11 cellular contexts compared by ENCODE assay signal in genomic region chr18:48866028-48866733, GRCh38.
DNase-seq lines count a peak whose midpoint lies in the region; ATAC-seq and TF ChIP-seq lines count a peak whose summit lies in the region.
"Had no signal": no experiment of that assay in that cellular context is flagged by ENCODE, and none has a peak within 500 bp of the region (broad histone marks: within the 10 kb centered on the region; RNA-seq: fewer than 3 reads in every experiment).

No MANE protein-coding gene starts in this region.

- H3K27ac ChIP-seq in GM23248 (no peak overlapping the region), foreskin keratinocyte (no peak overlapping the region)
- no peak overlapping the region for H3K27ac ChIP-seq in CD8-positive, alpha-beta memory T cell (ENCODE audit: low read depth, low read length)

- peaks cover 22 to 35% (median 24%) of the 10 kb centered on the region in 3 donors for H3K4me1 Mint-ChIP-seq in CD8-positive, alpha-beta memory T cell
- H3K4me1 Mint-ChIP-seq in activated T-helper 1 cell treated with anti-CD3 and anti-CD28 coated beads, Interleukin-12 subunit alpha, Interleukin-12 subunit beta, Interleukin-2, Interleukin-4 antibody, amounts not matched to agents 30 ng/mL and 10 ng/mL and 1 ng/mL, durations not matched to agents 14 hours and 24 hours and 36 hours (ENCODE audit: low read depth), result peaks cover 25% of the 10 kb centered on the region

- H3F3A ChIP-seq in GM23248 (ENCODE audit: insufficient read depth), result peaks cover 14% of the 10 kb centered on the region

- 0 out of 2 replicates have a peak, but pooled peaks cover 5% of the 10 kb centered on the region for H3K36me3 ChIP-seq in GM23248 (ENCODE audit: low read depth)
- no peaks in the 10 kb centered on the region for H3K36me3 ChIP-seq in CD8-positive, alpha-beta memory T cell (ENCODE audit: insufficient read depth, low read length)

- no peak overlapping the region for H2AFZ ChIP-seq in GM23248

- H3K79me2 ChIP-seq in GM23248 (ENCODE audit: insufficient read depth), result no peaks in the 10 kb centered on the region

- in situ Hi-C loops in GM23248 (cut with MboI), result no loop called here

- peak overlapping the region in 1 of 8 donors; percentile 39 for H3K27ac Mint-ChIP-seq in CD8-positive, alpha-beta memory T cell
- no peak overlapping the region for H3K27ac Mint-ChIP-seq in activated T-helper 1 cell treated with anti-CD3 and anti-CD28 coated beads, Interleukin-12 subunit alpha, Interleukin-12 subunit beta, Interleukin-2, Interleukin-4 antibody, amounts not matched to agents 30 ng/mL and 10 ng/mL and 1 ng/mL, durations not matched to agents 14 hours and 24 hours and 36 hours
- H3K27ac Mint-ChIP-seq: endodermal cell, H9 had no signal

- H3K9ac ChIP-seq in GM23248, result no peak overlapping the region

- TF ChIP-seq CTCF in foreskin keratinocyte (conservative IDR thresholded peaks at IDR 0.05), result no peak

- ATAC-seq in foreskin keratinocyte (peak; percentile 63), HG03139 (IDR thresholded peaks at IDR 0.05; ENCODE audit: unreplicated experiment) (no peak)
- ATAC-seq: activated CD4-positive, CD25-positive, alpha-beta regulatory T cell treated with anti-CD3 and anti-CD28 coated beads, Interleukin-2, amount 50 U/mL, for 24 hours had no signal

- H3K27me3 ChIP-seq in GM23248 (replicated peaks; ENCODE audit: insufficient read depth) (no peaks in the 10 kb centered on the region), foreskin keratinocyte (no peaks in the 10 kb centered on the region)
- no peaks in the 10 kb centered on the region for H3K27me3 ChIP-seq in CD8-positive, alpha-beta memory T cell (ENCODE audit: insufficient read depth, low read length, poor library complexity, severe bottlenecking)

- CTCF ChIA-PET in CD8-positive, alpha-beta memory T cell (lab: Charles Lee), result no interaction called here

- no peaks in the 10 kb centered on the region for H4K20me1 ChIP-seq in GM23248 (ENCODE audit: insufficient read depth)

- DNase-seq in GM23248 (peak; percentile 71), NCI-H748 treated with DMSO at 0.1 percent for 48 hours (lab: John Stamatoyannopoulos, UW) (peak; percentile 15), foreskin keratinocyte (peak in 1 of 2 donors; percentile 44), putamen (ENCODE audit: low spot score) (peak; percentile 64), retina (no peak)
- no peak for DNase-seq in CD8-positive, alpha-beta memory T cell
- no peak for DNase-seq in activated T-helper 1 cell treated with anti-CD3 and anti-CD28 coated beads, Interleukin-12 subunit alpha, Interleukin-12 subunit beta, Interleukin-2, Interleukin-4 antibody, amounts not matched to agents 30 ng/mL and 10 ng/mL and 1 ng/mL, durations not matched to agents 14 hours and 24 hours and 36 hours (ENCODE audit: low spot score)
- DNase-seq: endodermal cell, H9 had no signal

- H3K36me3 Mint-ChIP-seq in CD8-positive, alpha-beta memory T cell, result no peaks in the 10 kb centered on the region
- H3K36me3 Mint-ChIP-seq in activated T-helper 1 cell treated with anti-CD3 and anti-CD28 coated beads, Interleukin-12 subunit alpha, Interleukin-12 subunit beta, Interleukin-2, Interleukin-4 antibody, amounts not matched to agents 30 ng/mL and 10 ng/mL and 1 ng/mL, durations not matched to agents 14 hours and 24 hours and 36 hours (ENCODE audit: low read depth), result no peaks in the 10 kb centered on the region

- no peak overlapping the region for H3K4me3 Mint-ChIP-seq in CD8-positive, alpha-beta memory T cell
- no peak overlapping the region for H3K4me3 Mint-ChIP-seq in activated T-helper 1 cell treated with anti-CD3 and anti-CD28 coated beads, Interleukin-12 subunit alpha, Interleukin-12 subunit beta, Interleukin-2, Interleukin-4 antibody, amounts not matched to agents 30 ng/mL and 10 ng/mL and 1 ng/mL, durations not matched to agents 14 hours and 24 hours and 36 hours
- H3K4me3 Mint-ChIP-seq: endodermal cell, H9 had no signal

- WGBS in GM23248 (ENCODE audit: low coverage in 1 of 2, low lambda C conversion rate in 2 of 2, missing lambda C conversion rate in 2 of 2), 2 experiments, result 10 to 12% methylated on average over 6 to 7 of the region's 7 CpGs

- no peak overlapping the region for H3K4me3 ChIP-seq in GM23248
- H3K4me3 ChIP-seq in CD8-positive, alpha-beta memory T cell (ENCODE audit: low read length), result no peak overlapping the region

- H3K9me2 ChIP-seq in GM23248 (ENCODE audit: insufficient read depth), result no peaks in the 10 kb centered on the region

- H3K4me1 ChIP-seq in GM23248 (ENCODE audit: insufficient read depth) (no peaks in the 10 kb centered on the region), foreskin keratinocyte (no peaks in the 10 kb centered on the region)
- peaks cover 23% of the 10 kb centered on the region for H3K4me1 ChIP-seq in CD8-positive, alpha-beta memory T cell (ENCODE audit: insufficient read depth, low read length)

- H3K27me3 Mint-ChIP-seq in CD8-positive, alpha-beta memory T cell, result no peaks in the 10 kb centered on the region
- H3K27me3 Mint-ChIP-seq in activated T-helper 1 cell treated with anti-CD3 and anti-CD28 coated beads, Interleukin-12 subunit alpha, Interleukin-12 subunit beta, Interleukin-2, Interleukin-4 antibody, amounts not matched to agents 30 ng/mL and 10 ng/mL and 1 ng/mL, durations not matched to agents 14 hours and 24 hours and 36 hours (ENCODE audit: insufficient read depth), result no peaks in the 10 kb centered on the region

- H3K4me2 ChIP-seq in GM23248 (ENCODE audit: unreplicated experiment), result no peak overlapping the region

- intact Hi-C loops in activated T-helper 1 cell treated with anti-CD3 and anti-CD28 coated beads, Interleukin-12 subunit alpha, Interleukin-12 subunit beta, Interleukin-2, Interleukin-4 antibody, amounts not matched to agents 30 ng/mL and 10 ng/mL and 1 ng/mL, durations not matched to agents 14 hours and 24 hours and 36 hours (cut with micrococcal nuclease), result loop anchor here (5.0 kb wide), 1 partner anchor 306 kb away; no protein-coding TSS in a partner anchor

- H3K9me3 Mint-ChIP-seq in CD8-positive, alpha-beta memory T cell, result no peaks in the 10 kb centered on the region
- no peaks in the 10 kb centered on the region for H3K9me3 Mint-ChIP-seq in activated T-helper 1 cell treated with anti-CD3 and anti-CD28 coated beads, Interleukin-12 subunit alpha, Interleukin-12 subunit beta, Interleukin-2, Interleukin-4 antibody, amounts not matched to agents 30 ng/mL and 10 ng/mL and 1 ng/mL, durations not matched to agents 14 hours and 24 hours and 36 hours
- H3K9me3 Mint-ChIP-seq: endodermal cell, H9 had no signal

- H3K9me3 ChIP-seq in GM23248 (ENCODE audit: low read depth), result no peaks in the 10 kb centered on the region
- H3K9me3 ChIP-seq in CD8-positive, alpha-beta memory T cell (ENCODE audit: low read length), result no peaks in the 10 kb centered on the region

- POLR2A ChIA-PET in CD8-positive, alpha-beta memory T cell (lab: Charles Lee), result no interaction called here

Comparison
In these comparisons a context has a peak if more than half of its experiments do, and no peak if none do; other contexts are left out.
1. DNase-seq: peak in GM23248 (single experiment), NCI-H748 treated with DMSO at 0.1 percent for 48 hours (single experiment) and putamen (single experiment); none in CD8-positive, alpha-beta memory T cell (0 of 5), retina (single experiment) and activated T-helper 1 cell treated with anti-CD3 and anti-CD28 coated beads, Interleukin-12 subunit alpha, Interleukin-12 subunit beta, Interleukin-2, Interleukin-4 antibody, amounts not matched to agents 30 ng/mL and 10 ng/mL and 1 ng/mL, durations not matched to agents 14 hours and 24 hours and 36 hours (single experiment).